1 cellular context compared by ENCODE assay signal in the genomic region with DNA sequence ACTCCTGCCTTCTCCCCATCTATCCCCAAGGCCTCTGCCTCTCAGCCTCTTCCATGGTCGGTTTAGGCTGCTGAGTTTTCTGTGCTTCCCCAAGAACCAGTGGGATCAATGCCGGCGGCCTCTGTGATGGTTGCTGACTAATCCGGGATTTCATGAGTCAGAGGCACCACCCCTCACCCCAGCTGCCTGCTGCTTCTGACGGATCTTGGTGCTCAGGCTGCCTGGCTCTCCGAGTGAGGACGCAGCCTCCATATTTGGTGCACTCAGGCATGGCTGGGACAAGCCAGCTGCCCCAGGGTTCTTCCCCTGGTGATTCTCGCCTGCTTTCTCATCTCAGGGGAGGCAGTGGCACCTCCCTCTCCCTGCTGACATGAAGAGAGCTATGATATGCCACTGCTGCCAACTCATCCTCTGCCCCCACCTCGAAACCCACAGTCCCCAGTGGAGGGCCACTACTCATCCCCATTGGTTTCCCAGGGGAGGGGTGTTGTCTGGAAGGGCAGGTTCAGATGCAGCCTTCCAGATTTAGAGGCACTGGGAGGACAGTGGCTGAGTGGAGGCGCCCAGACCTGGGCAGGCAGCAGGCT.
A peak's percentile ranks its signal among the peaks of the same experiment; 100 is the strongest.
TF ChIP-seq lines count a peak whose summit lies in the region.

No MANE protein-coding gene starts in this region.

TF ChIP-seq in HCT116, 20 proteins besides CTCF, POLR2A, EP300 and RAD21:
- TF ChIP-seq, protein P1, sequence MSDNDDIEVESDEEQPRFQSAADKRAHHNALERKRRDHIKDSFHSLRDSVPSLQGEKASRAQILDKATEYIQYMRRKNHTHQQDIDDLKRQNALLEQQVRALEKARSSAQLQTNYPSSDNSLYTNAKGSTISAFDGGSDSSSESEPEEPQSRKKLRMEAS (IDR thresholded peaks at IDR 0.05) = no peak
- TF ChIP-seq ELF1 (IDR thresholded peaks at IDR 0.05; ENCODE audit: borderline replicate concordance, low read depth) (no peak), TCF7L2 (IDR thresholded peaks at IDR 0.05; ENCODE audit: borderline replicate concordance, extremely low read depth, insufficient read depth, insufficient read length) (peak; percentile 99), ZBTB33 (IDR thresholded peaks at IDR 0.05; ENCODE audit: extremely low read depth, insufficient replicate concordance, low read length) (peak; percentile 77), POLR2AphosphoS5 (IDR thresholded peaks at IDR 0.05; ENCODE audit: low read depth, low read length) (peak; percentile 63; the same call in 1 of the 2 replicates), YY1 (IDR thresholded peaks at IDR 0.05; ENCODE audit: extremely low read depth, insufficient replicate concordance, low read depth, low read length) (peak; percentile 68)
- TF ChIP-seq, protein P2, sequence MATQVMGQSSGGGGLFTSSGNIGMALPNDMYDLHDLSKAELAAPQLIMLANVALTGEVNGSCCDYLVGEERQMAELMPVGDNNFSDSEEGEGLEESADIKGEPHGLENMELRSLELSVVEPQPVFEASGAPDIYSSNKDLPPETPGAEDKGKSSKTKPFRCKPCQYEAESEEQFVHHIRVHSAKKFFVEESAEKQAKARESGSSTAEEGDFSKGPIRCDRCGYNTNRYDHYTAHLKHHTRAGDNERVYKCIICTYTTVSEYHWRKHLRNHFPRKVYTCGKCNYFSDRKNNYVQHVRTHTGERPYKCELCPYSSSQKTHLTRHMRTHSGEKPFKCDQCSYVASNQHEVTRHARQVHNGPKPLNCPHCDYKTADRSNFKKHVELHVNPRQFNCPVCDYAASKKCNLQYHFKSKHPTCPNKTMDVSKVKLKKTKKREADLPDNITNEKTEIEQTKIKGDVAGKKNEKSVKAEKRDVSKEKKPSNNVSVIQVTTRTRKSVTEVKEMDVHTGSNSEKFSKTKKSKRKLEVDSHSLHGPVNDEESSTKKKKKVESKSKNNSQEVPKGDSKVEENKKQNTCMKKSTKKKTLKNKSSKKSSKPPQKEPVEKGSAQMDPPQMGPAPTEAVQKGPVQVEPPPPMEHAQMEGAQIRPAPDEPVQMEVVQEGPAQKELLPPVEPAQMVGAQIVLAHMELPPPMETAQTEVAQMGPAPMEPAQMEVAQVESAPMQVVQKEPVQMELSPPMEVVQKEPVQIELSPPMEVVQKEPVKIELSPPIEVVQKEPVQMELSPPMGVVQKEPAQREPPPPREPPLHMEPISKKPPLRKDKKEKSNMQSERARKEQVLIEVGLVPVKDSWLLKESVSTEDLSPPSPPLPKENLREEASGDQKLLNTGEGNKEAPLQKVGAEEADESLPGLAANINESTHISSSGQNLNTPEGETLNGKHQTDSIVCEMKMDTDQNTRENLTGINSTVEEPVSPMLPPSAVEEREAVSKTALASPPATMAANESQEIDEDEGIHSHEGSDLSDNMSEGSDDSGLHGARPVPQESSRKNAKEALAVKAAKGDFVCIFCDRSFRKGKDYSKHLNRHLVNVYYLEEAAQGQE (IDR thresholded peaks at IDR 0.05; ENCODE audit: low read depth) = no peak
